8 cellular contexts compared by ENCODE assay signal in genomic region chr3:45929042-45929679, GRCh38. TPM values are rescaled to one million over a fixed set of nuclear protein-coding genes. Genes with fewer than 3 reads are reported as not detected.
DNase-seq lines count a peak whose midpoint lies in the region; ATAC-seq, FAIRE-seq and TF ChIP-seq lines count a peak whose summit lies in the region.

No MANE protein-coding gene starts in this region.

- TF ChIP-seq CTCF in AG09319 (IDR thresholded peaks at IDR 0.05; ENCODE audit: low read depth, low read length) (peak; percentile 80), Panc1 (IDR thresholded peaks at IDR 0.05) (peak; percentile 83)

- no peaks in the 10 kb centered on the region for H3K4me1 ChIP-seq in Panc1 (ENCODE audit: control insufficient read depth, insufficient read depth, low read length)

- H3K27ac ChIP-seq in Panc1 (ENCODE audit: low read length) = no peak overlapping the region

- H3K9me3 ChIP-seq in Panc1 (ENCODE audit: control insufficient read depth, insufficient read depth, low read depth, low read length) = no peaks in the 10 kb centered on the region

- ATAC-seq in Panc1 = peak; percentile 91
- ATAC-seq in sciatic nerve = peak; percentile 75
- no peak for ATAC-seq in HG02759 (IDR thresholded peaks at IDR 0.05; ENCODE audit: unreplicated experiment)
- ATAC-seq in GM21786 (IDR thresholded peaks at IDR 0.05; ENCODE audit: unreplicated experiment) = no peak

- POLR2A ChIA-PET in Panc1 (lab: Charles Lee) = no interaction called here

- intact Hi-C loops in Panc1 (cut with micrococcal nuclease; ENCODE audit: unreplicated experiment) (loop anchor here (1.0 to 10.0 kb wide), 2 partner anchors 168 to 414 kb away; no protein-coding TSS in a partner anchor), head of caudate nucleus (cut with DNase I) (no loop called here), sciatic nerve (cut with DNase I) (no loop called here)

- H3K4me3 ChIP-seq in Panc1 (ENCODE audit: low read depth in 2 of 2, low read length in 2 of 2) = no peak overlapping the region

- DNase-seq in AG09319 (ENCODE audit: extremely low read depth, low read depth) (no peak), GM19239 (ENCODE audit: insufficient read length, low spot score) (peak; percentile 75), Panc1 (ENCODE audit: low read depth, low spot score) (peak; percentile 30), activated T-helper 1 cell treated with Interleukin-2 at 50 U/mL for 16 hours (ENCODE audit: low read depth) (peak; percentile 35), head of caudate nucleus (peak; percentile 22 to 79 (median 58)), sciatic nerve (ENCODE audit: low spot score) (peak; percentile 61)

- no peaks in the 10 kb centered on the region for H3K27me3 ChIP-seq in Panc1 (ENCODE audit: control insufficient read depth, insufficient read depth, low read length)

- no peaks in the 10 kb centered on the region for H3K36me3 ChIP-seq in Panc1 (ENCODE audit: control insufficient read depth, insufficient read depth, low read length)

- peak; percentile 73 for FAIRE-seq in GM19239 (lab: Jason Lieb, UNC)

- CTCF ChIA-PET in Panc1 (lab: Charles Lee) = interaction anchor here (0.6 to 1.0 kb wide), 3 partner anchors 88 to 180 kb away, joined by 3 to 10 read pairs (median 7); no protein-coding TSS in a partner anchor

- in situ Hi-C loops in Panc1 (cut with HindIII; ENCODE audit: low pct_unique_long_range_greater_than_20kb, low sequenced_read_pairs) = no loop called here

- BruUV-seq in Panc1 (replicated peaks; lab: Mats Ljungman, UMichigan) = no TSS peak

RNA-seq across cellular contexts. Expression of gene CXCR6, which starts 14.1 kb away (rescaled TPM):
- not detected for total RNA-seq in Panc1 (2021; ENCODE audit: unreplicated experiment)
- polyA plus RNA-seq in Panc1 (2012; ENCODE audit: insufficient read length) = 0.12 TPM
- 0.49 TPM for total RNA-seq in sciatic nerve

RNA-seq across cellular contexts. Expression of gene CCR9, which starts 42.8 kb away (rescaled TPM):
- total RNA-seq in Panc1 (2021; ENCODE audit: unreplicated experiment) (not detected), sciatic nerve (0.31 TPM)
- not detected for polyA plus RNA-seq in Panc1 (2012; ENCODE audit: insufficient read length)

Comparison
In these comparisons a context has a peak if more than half of its experiments do, and no peak if none do; other contexts are left out.
1. ATAC-seq: peak in Panc1 (single experiment) and sciatic nerve (single experiment); none in HG02759 (single experiment) and GM21786 (single experiment).